ENCODE assay signal across 14 cellular contexts in the genomic region with DNA sequence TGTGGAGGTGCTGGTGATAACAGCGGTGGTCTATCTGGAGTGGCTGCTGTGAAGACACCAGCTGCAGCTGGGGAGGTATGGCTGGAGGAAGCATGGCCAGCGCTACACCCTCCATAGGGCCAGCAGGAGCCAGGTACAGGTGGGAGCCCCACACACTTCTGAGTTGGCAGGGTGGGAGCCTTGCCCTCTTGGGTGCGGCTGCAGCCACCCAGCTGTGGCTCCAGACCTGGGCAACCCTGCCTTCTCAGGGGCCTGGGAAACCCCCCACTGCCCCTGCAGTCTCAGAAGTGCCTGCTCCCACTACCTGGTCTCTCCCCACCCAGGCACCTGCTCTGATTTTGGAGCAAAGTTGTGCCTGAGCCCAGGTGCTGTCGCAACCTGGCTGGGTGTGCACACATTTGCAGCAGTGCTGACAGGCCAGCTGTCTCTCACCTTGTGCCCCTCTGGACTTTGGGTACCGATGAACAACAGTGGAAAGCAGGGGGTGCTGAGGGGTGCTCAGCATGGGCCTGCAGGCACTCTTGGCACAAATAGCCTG.
DNase-seq lines count a peak whose midpoint lies in the region; ATAC-seq, FAIRE-seq and TF ChIP-seq lines count a peak whose summit lies in the region.
"Had no signal": no experiment of that assay in that cellular context is flagged by ENCODE, and none has a peak within 500 bp of the region (broad histone marks: within the 10 kb centered on the region; RNA-seq: fewer than 3 reads in every experiment).

No MANE protein-coding gene starts in this region.

- no peak overlapping the region for H3K4me3 ChIP-seq in kidney (ENCODE audit: low read length in 2 of 2)
- H3K4me3 ChIP-seq in spleen = no peak overlapping the region
- H3K4me3 ChIP-seq: BLaER1 treated with 17β-estradiol and CSF1 and Interleukin-3, amounts not matched to agents 10 nM and 100 nM; HAP-1 had no signal

- no peak for TF ChIP-seq CTCF in natural killer cell (IDR thresholded peaks at IDR 0.05)
- no peak for TF ChIP-seq CTCF in kidney (IDR thresholded peaks at IDR 0.05; ENCODE audit: borderline replicate concordance, extremely low read depth, insufficient read depth)
- TF ChIP-seq CTCF in spleen (IDR thresholded peaks at IDR 0.05 in 8 of 11, conservative IDR thresholded peaks at IDR 0.05 in 3 of 11) = no peak

- peaks cover 3 to 6% of the 10 kb centered on the region in 2 donors for H3K4me1 Mint-ChIP-seq in natural killer cell treated with Interleukin-12 subunit alpha and Interleukin-12 subunit beta and Interleukin-15 and Interleukin-18, amount 100 ng/mL, for 72 hours (ENCODE audit: low read depth in 2 of 2)
- peaks cover 6 to 12% of the 10 kb centered on the region in 2 donors for H3K4me1 Mint-ChIP-seq in natural killer cell

- H3K27ac ChIP-seq in kidney (ENCODE audit: low read depth in 2 of 2, low read length in 2 of 2) (no peak overlapping the region), spleen (no peak overlapping the region)
- H3K27ac ChIP-seq: BLaER1 treated with 17β-estradiol and CSF1 and Interleukin-3, amounts not matched to agents 10 nM and 100 nM; HL-60 had no signal

- intact Hi-C loops in natural killer cell (cut with micrococcal nuclease) (loop anchor here (5.0 kb wide), 1 partner anchor 73 kb away; no protein-coding TSS in a partner anchor), kidney (cut with DNase I) (no loop called here), spleen (cut with DNase I; ENCODE audit: low total_unique reads) (no loop called here)

- H3K27ac Mint-ChIP-seq in natural killer cell treated with Interleukin-12 subunit alpha and Interleukin-12 subunit beta and Interleukin-15 and Interleukin-18, amount 100 ng/mL, for 72 hours = no peak overlapping the region
- no peak overlapping the region for H3K27ac Mint-ChIP-seq in natural killer cell
- H3K27ac Mint-ChIP-seq: B cell; CD8-positive, alpha-beta T cell had no signal

- H3K27me3 Mint-ChIP-seq in natural killer cell treated with Interleukin-12 subunit alpha and Interleukin-12 subunit beta and Interleukin-15 and Interleukin-18, amount 100 ng/mL, for 72 hours = no peaks in the 10 kb centered on the region
- no peaks in the 10 kb centered on the region for H3K27me3 Mint-ChIP-seq in natural killer cell (ENCODE audit: low read depth in 2 of 2)
- H3K27me3 Mint-ChIP-seq: B cell had no signal

- no peak for TF ChIP-seq POLR2A in spleen (IDR thresholded peaks at IDR 0.05)

- H3K36me3 ChIP-seq in kidney (ENCODE audit: control insufficient read depth in 1 of 2, insufficient read depth in 2 of 2, low read length in 2 of 2) (no peaks in the 10 kb centered on the region), spleen (peaks cover 0 to 22% (median 3%) of the 10 kb centered on the region in 6 donors)
- H3K36me3 ChIP-seq: HAP-1 had no signal

- no peak for FAIRE-seq in kidney (lab: Jason Lieb, UNC)

- H3K9ac ChIP-seq in kidney (ENCODE audit: low read length in 2 of 2) = no peak overlapping the region
- H3K9ac ChIP-seq: BLaER1 treated with 17β-estradiol and CSF1 and Interleukin-3, amounts not matched to agents 10 nM and 100 nM had no signal

- H3K4me1 ChIP-seq in kidney (ENCODE audit: control insufficient read depth in 1 of 2, insufficient read depth in 1 of 2, low read depth in 1 of 2, low read length in 2 of 2) (no peaks in the 10 kb centered on the region), spleen (peaks cover 7 to 27% (median 14%) of the 10 kb centered on the region in 6 donors)
- H3K4me1 ChIP-seq: HAP-1 had no signal

- no peaks in the 10 kb centered on the region for H3K36me3 Mint-ChIP-seq in natural killer cell treated with Interleukin-12 subunit alpha and Interleukin-12 subunit beta and Interleukin-15 and Interleukin-18, amount 100 ng/mL, for 72 hours
- no peaks in the 10 kb centered on the region for H3K36me3 Mint-ChIP-seq in natural killer cell

- 90 to 100% (median 99%) methylated on average over 2 to 5 of the region's 5 CpGs for WGBS in spleen, 5 donors

- H3K4me3 Mint-ChIP-seq in natural killer cell treated with Interleukin-12 subunit alpha and Interleukin-12 subunit beta and Interleukin-15 and Interleukin-18, amount 100 ng/mL, for 72 hours = no peak overlapping the region
- no peak overlapping the region for H3K4me3 Mint-ChIP-seq in natural killer cell
- H3K4me3 Mint-ChIP-seq: B cell; CD8-positive, alpha-beta T cell had no signal

- DNase-seq in natural killer cell treated with Interleukin-12 subunit alpha and Interleukin-12 subunit beta and Interleukin-15 and Interleukin-18, amount 100 ng/mL, for 72 hours (ENCODE audit: low spot score) = no peak
- DNase-seq in natural killer cell = no peak
- DNase-seq in kidney = peak; percentile 45
- DNase-seq in spleen = peak; percentile 56
- DNase-seq in effector CD4-positive, alpha-beta T cell = no peak
- DNase-seq: Calu3; CD8-positive, alpha-beta T cell; DMS79 treated with DMSO at 0.1 percent for 48 hours; GF-D8 had no signal

- H3K27me3 ChIP-seq in spleen (replicated peaks in 1 of 7) = no peaks in the 10 kb centered on the region
- H3K27me3 ChIP-seq: BLaER1 treated with 17β-estradiol and CSF1 and Interleukin-3, amounts not matched to agents 10 nM and 100 nM had no signal

- ATAC-seq in natural killer cell treated with Interleukin-12 subunit alpha and Interleukin-12 subunit beta and Interleukin-15 and Interleukin-18, amount 100 ng/mL, for 72 hours = peak; percentile 33 to 56
- no peak for ATAC-seq in natural killer cell
- no peak for ATAC-seq in HG03135 (IDR thresholded peaks at IDR 0.05; ENCODE audit: unreplicated experiment)
- ATAC-seq: CD8-positive, alpha-beta T cell had no signal

- no peaks in the 10 kb centered on the region for H3K9me3 Mint-ChIP-seq in natural killer cell treated with Interleukin-12 subunit alpha and Interleukin-12 subunit beta and Interleukin-15 and Interleukin-18, amount 100 ng/mL, for 72 hours
- H3K9me3 Mint-ChIP-seq in natural killer cell = no peaks in the 10 kb centered on the region
- H3K9me3 Mint-ChIP-seq: CD8-positive, alpha-beta T cell had no signal

- H3K9me3 ChIP-seq in kidney (ENCODE audit: control insufficient read depth in 1 of 2, low read length in 2 of 2) (peaks cover 0 to 7% of the 10 kb centered on the region in 2 donors), spleen (peaks cover 0 to 10% (median 3%) of the 10 kb centered on the region in 8 donors)
- H3K9me3 ChIP-seq: HAP-1 had no signal

Comparison
In these comparisons a context has a peak if more than half of its experiments do, and no peak if none do; other contexts are left out.
1. ATAC-seq: peak in natural killer cell treated with Interleukin-12 subunit alpha and Interleukin-12 subunit beta and Interleukin-15 and Interleukin-18, amount 100 ng/mL, for 72 hours (2 of 2); none in natural killer cell (0 of 3) and HG03135 (single experiment).
2. DNase-seq: peak in kidney (single experiment) and spleen (single experiment); none in natural killer cell treated with Interleukin-12 subunit alpha and Interleukin-12 subunit beta and Interleukin-15 and Interleukin-18, amount 100 ng/mL, for 72 hours (single experiment), natural killer cell (single experiment) and effector CD4-positive, alpha-beta T cell (single experiment).